34 cellular contexts compared by ENCODE assay signal in the genomic region with DNA sequence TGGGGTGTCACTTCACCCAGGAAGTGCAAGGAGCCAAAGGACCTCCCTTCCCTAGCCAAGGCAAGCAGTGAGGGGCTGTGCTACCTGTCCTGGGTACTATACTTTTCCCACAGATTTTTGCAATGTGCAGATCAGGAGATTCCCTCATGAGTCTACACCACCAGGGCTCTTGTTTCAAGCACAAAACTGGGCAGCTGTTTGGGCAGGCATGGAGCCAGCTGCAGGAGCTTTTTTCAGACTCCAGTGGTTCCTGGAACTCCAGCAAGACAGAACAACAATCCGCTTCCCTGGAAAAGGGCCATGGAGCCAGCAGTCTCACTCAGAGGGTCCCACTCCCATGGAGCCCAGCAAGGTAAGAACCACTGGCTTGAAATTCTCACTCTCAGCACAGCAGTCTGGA.
"Had no signal": no experiment of that assay in that cellular context is flagged by ENCODE, and none has a peak within 500 bp of the region (broad histone marks: within the 10 kb centered on the region; RNA-seq: fewer than 3 reads in every experiment).

No MANE protein-coding gene starts in this region.

- H3K36me3 ChIP-seq: MG63 had no signal

- DNase-seq: Karpas-422, Kasumi-1, MG63, MM.1S, MV-4-11, NCI-H1048, NCI-H1092, NCI-H1092 treated with DMSO at 0.1 percent for 48 hours, NCI-H1105, NCI-H1105 treated with DMSO at 0.1 percent for 48 hours, NCI-H1417, NCI-H1417 treated with DMSO at 0.1 percent for 48 hours, NCI-H1436, NCI-H1436 treated with DMSO at 0.1 percent for 48 hours, NCI-H146, NCI-H1694, NCI-H1694 treated with DMSO at 0.1 percent for 48 hours, NCI-H187, NCI-H187 treated with DMSO at 0.1 percent for 48 hours, NCI-H1930, NCI-H2029, NCI-H2029 treated with DMSO at 0.1 percent for 48 hours, NCI-H2081, NCI-H2081 treated with DMSO at 0.1 percent for 48 hours, NCI-H2107, NCI-H2171, NCI-H2171 treated with DMSO at 0.1 percent for 48 hours, NCI-H2227 treated with DMSO at 0.1 percent for 48 hours, NCI-H226, NCI-H345, NCI-H446, NCI-H446 treated with DMSO at 0.1 percent for 48 hours, NCI-H510A, NCI-H510A treated with DMSO at 0.1 percent for 48 hours had no signal

- H3K4me3 ChIP-seq: MG63 had no signal
